ENCODE assay signal across 18 cellular contexts in genomic region chr1:9735800-9736199, GRCh38.
DNase-seq lines count a peak whose midpoint lies in the region; ATAC-seq and TF ChIP-seq lines count a peak whose summit lies in the region.
"Had no signal": no experiment of that assay in that cellular context is flagged by ENCODE, and none has a peak within 500 bp of the region (broad histone marks: within the 10 kb centered on the region; RNA-seq: fewer than 3 reads in every experiment).

No MANE protein-coding gene starts in this region.

- peaks cover 57% of the 10 kb centered on the region for H3K36me3 Mint-ChIP-seq in T-helper 1 cell treated with Interleukin-12 subunit alpha and Interleukin-12 subunit beta and Interleukin-4 antibody, amounts not matched to agents 30 μg/mL and 1 μg/mL, for 36 hours (ENCODE audit: low read depth)
- H3K36me3 Mint-ChIP-seq in activated naive CD8-positive, alpha-beta T cell treated with anti-CD3 and anti-CD28 coated beads, Interleukin-2, amount 10 ng/mL, durations not matched to agents 7 days and 5 days = peaks cover 36% of the 10 kb centered on the region
- peaks cover 42% of the 10 kb centered on the region for H3K36me3 Mint-ChIP-seq in activated naive CD8-positive, alpha-beta T cell treated with anti-CD3 and anti-CD28 coated beads, Interleukin-2, amount 50 U/mL, for 24 hours (ENCODE audit: low read depth)
- peaks cover 92% of the 10 kb centered on the region for H3K36me3 Mint-ChIP-seq in endodermal cell (ENCODE audit: low read depth)

- H3K27me3 Mint-ChIP-seq in T-helper 1 cell treated with Interleukin-12 subunit alpha and Interleukin-12 subunit beta and Interleukin-4 antibody, amounts not matched to agents 30 μg/mL and 1 μg/mL, for 36 hours (ENCODE audit: low read depth) = no peaks in the 10 kb centered on the region
- no peaks in the 10 kb centered on the region for H3K27me3 Mint-ChIP-seq in activated naive CD8-positive, alpha-beta T cell treated with anti-CD3 and anti-CD28 coated beads, Interleukin-2, amount 10 ng/mL, durations not matched to agents 7 days and 5 days
- H3K27me3 Mint-ChIP-seq in activated naive CD8-positive, alpha-beta T cell treated with anti-CD3 and anti-CD28 coated beads, Interleukin-2, amount 50 U/mL, for 24 hours = no peaks in the 10 kb centered on the region
- no peaks in the 10 kb centered on the region for H3K27me3 Mint-ChIP-seq in endodermal cell (ENCODE audit: insufficient read depth)

- H3K27me3 ChIP-seq in endodermal cell (ENCODE audit: control insufficient read depth, insufficient read depth, low read length, poor library complexity, severe bottlenecking) = no peaks in the 10 kb centered on the region
- no peaks in the 10 kb centered on the region for H3K27me3 ChIP-seq in aorta (ENCODE audit: control insufficient read depth in 1 of 2, insufficient read depth in 2 of 2, low read length in 1 of 2)
- no peaks in the 10 kb centered on the region for H3K27me3 ChIP-seq in thyroid gland

- DNase-seq in T-helper 1 cell (no peak), endodermal cell (no peak), aorta (peak; percentile 29 to 64), RWPE1 (ENCODE audit: low spot score) (no peak), thyroid gland (no peak)
- DNase-seq in activated naive CD8-positive, alpha-beta T cell treated with anti-CD3 and anti-CD28 coated beads, Interleukin-2, amount 10 ng/mL, durations not matched to agents 7 days and 5 days = no peak
- no peak for DNase-seq in activated naive CD8-positive, alpha-beta T cell treated with anti-CD3 and anti-CD28 coated beads, Interleukin-2, amount 50 U/mL, for 24 hours
- DNase-seq: ACHN, Kasumi-1, NCI-H1694, NCI-H2081, NCI-H2171, NCI-H446, NCI-H526 treated with DMSO at 0.1 percent for 48 hours, SHP77 treated with DMSO at 0.1 percent for 48 hours had no signal

- no peak overlapping the region for H3K4me3 Mint-ChIP-seq in T-helper 1 cell treated with Interleukin-12 subunit alpha and Interleukin-12 subunit beta and Interleukin-4 antibody, amounts not matched to agents 30 μg/mL and 1 μg/mL, for 36 hours
- no peak overlapping the region for H3K4me3 Mint-ChIP-seq in activated naive CD8-positive, alpha-beta T cell treated with anti-CD3 and anti-CD28 coated beads, Interleukin-2, amount 10 ng/mL, durations not matched to agents 7 days and 5 days
- no peak overlapping the region for H3K4me3 Mint-ChIP-seq in activated naive CD8-positive, alpha-beta T cell treated with anti-CD3 and anti-CD28 coated beads, Interleukin-2, amount 50 U/mL, for 24 hours
- no peak overlapping the region for H3K4me3 Mint-ChIP-seq in endodermal cell

- no peak for ATAC-seq in activated naive CD8-positive, alpha-beta T cell treated with anti-CD3 and anti-CD28 coated beads, Interleukin-2, amount 10 ng/mL, durations not matched to agents 7 days and 5 days (ENCODE audit: low read depth)
- ATAC-seq in activated naive CD8-positive, alpha-beta T cell treated with anti-CD3 and anti-CD28 coated beads, Interleukin-2, amount 50 U/mL, for 24 hours = no peak
- ATAC-seq in aorta (ENCODE audit: low FRiP score) = no peak

- H3K9me3 ChIP-seq in endodermal cell (ENCODE audit: control insufficient read depth, low read length) (no peaks in the 10 kb centered on the region), aorta (ENCODE audit: control insufficient read depth, low read length) (no peaks in the 10 kb centered on the region), thyroid gland (no peaks in the 10 kb centered on the region)

- H3K4me3 ChIP-seq in endodermal cell (ENCODE audit: low read length) = no peak overlapping the region
- H3K4me3 ChIP-seq in aorta (ENCODE audit: low read length in 2 of 2) = no peak overlapping the region
- H3K4me3 ChIP-seq in thyroid gland (replicated peaks in 1 of 3) = no peak overlapping the region

- POLR2A ChIA-PET in activated naive CD8-positive, alpha-beta T cell treated with anti-CD3 and anti-CD28 coated beads, Interleukin-2, amount 10 ng/mL, durations not matched to agents 7 days and 5 days (lab: Charles Lee) = no interaction called here
- POLR2A ChIA-PET in RWPE1 (lab: Yijun Ruan, JAX; ENCODE audit: low non-redundant PET) = no interaction called here

- H3K27ac ChIP-seq in endodermal cell (ENCODE audit: low read depth, low read length) = no peak overlapping the region
- no peak overlapping the region for H3K27ac ChIP-seq in aorta (ENCODE audit: low read depth in 1 of 2, low read length in 2 of 2)
- no peak overlapping the region for H3K27ac ChIP-seq in RWPE1
- no peak overlapping the region for H3K27ac ChIP-seq in thyroid gland
- H3K27ac ChIP-seq: 22Rv1, C4-2B had no signal

- no peak overlapping the region for H3K9ac ChIP-seq in endodermal cell (ENCODE audit: extremely low read depth, low read length, poor library complexity, severe bottlenecking)

- H3K36me3 ChIP-seq in endodermal cell (ENCODE audit: control insufficient read depth, insufficient read depth, low read length) (peaks cover 92% of the 10 kb centered on the region), aorta (ENCODE audit: control insufficient read depth in 1 of 2, insufficient read depth in 2 of 2, low read length in 1 of 2) (peaks cover 0 to 12% of the 10 kb centered on the region in 2 donors), thyroid gland (peaks cover 55 to 69% of the 10 kb centered on the region in 2 donors)

- peaks cover 27% of the 10 kb centered on the region for H3K4me1 Mint-ChIP-seq in T-helper 1 cell treated with Interleukin-12 subunit alpha and Interleukin-12 subunit beta and Interleukin-4 antibody, amounts not matched to agents 30 μg/mL and 1 μg/mL, for 36 hours (ENCODE audit: low read depth)
- H3K4me1 Mint-ChIP-seq in activated naive CD8-positive, alpha-beta T cell treated with anti-CD3 and anti-CD28 coated beads, Interleukin-2, amount 10 ng/mL, durations not matched to agents 7 days and 5 days = peaks cover 33% of the 10 kb centered on the region
- peaks cover 22% of the 10 kb centered on the region for H3K4me1 Mint-ChIP-seq in activated naive CD8-positive, alpha-beta T cell treated with anti-CD3 and anti-CD28 coated beads, Interleukin-2, amount 50 U/mL, for 24 hours
- no peaks in the 10 kb centered on the region for H3K4me1 Mint-ChIP-seq in endodermal cell

- WGBS in endodermal cell (ENCODE audit: insufficient coverage in 1 of 2, insufficient read length in 1 of 2), 2 experiments = 94 to 98% methylated on average over 19 of the region's 19 CpGs
- 91 to 94% methylated on average over 19 of the region's 19 CpGs for WGBS in aorta, 2 donors
- 91 to 96% methylated on average over 19 of the region's 19 CpGs for WGBS in thyroid gland, 2 donors

- peak overlapping the region; percentile 20 for H3K27ac Mint-ChIP-seq in T-helper 1 cell treated with Interleukin-12 subunit alpha and Interleukin-12 subunit beta and Interleukin-4 antibody, amounts not matched to agents 30 μg/mL and 1 μg/mL, for 36 hours
- peak overlapping the region; percentile 24 for H3K27ac Mint-ChIP-seq in activated naive CD8-positive, alpha-beta T cell treated with anti-CD3 and anti-CD28 coated beads, Interleukin-2, amount 10 ng/mL, durations not matched to agents 7 days and 5 days
- H3K27ac Mint-ChIP-seq in activated naive CD8-positive, alpha-beta T cell treated with anti-CD3 and anti-CD28 coated beads, Interleukin-2, amount 50 U/mL, for 24 hours = no peak overlapping the region
- H3K27ac Mint-ChIP-seq in endodermal cell = peak overlapping the region; percentile 39

- CTCF ChIA-PET in RWPE1 (lab: Yijun Ruan, JAX) = interaction anchor here (0.6 kb wide), 1 partner anchor 299 kb away, joined by 4 read pairs; no protein-coding TSS in a partner anchor

- H3K4me1 ChIP-seq in endodermal cell (ENCODE audit: control insufficient read depth, insufficient read depth, low read length) (no peaks in the 10 kb centered on the region), aorta (ENCODE audit: control insufficient read depth in 1 of 2, insufficient read depth in 2 of 2, low read length in 2 of 2) (no peaks in the 10 kb centered on the region), thyroid gland (no peaks in the 10 kb centered on the region)

- peak; percentile 11 for TF ChIP-seq CTCF in endodermal cell (conservative IDR thresholded peaks at IDR 0.05)
- TF ChIP-seq CTCF in RWPE1 (conservative IDR thresholded peaks at IDR 0.05; ENCODE audit: low read depth) = no peak
- no peak for TF ChIP-seq CTCF in thyroid gland (IDR thresholded peaks at IDR 0.05)

- intact Hi-C loops in aorta (cut with DNase I) = no loop called here
- intact Hi-C loops in thyroid gland (cut with DNase I) = no loop called here

- H3K9me3 Mint-ChIP-seq in T-helper 1 cell treated with Interleukin-12 subunit alpha and Interleukin-12 subunit beta and Interleukin-4 antibody, amounts not matched to agents 30 μg/mL and 1 μg/mL, for 36 hours = no peaks in the 10 kb centered on the region
- no peaks in the 10 kb centered on the region for H3K9me3 Mint-ChIP-seq in activated naive CD8-positive, alpha-beta T cell treated with anti-CD3 and anti-CD28 coated beads, Interleukin-2, amount 10 ng/mL, durations not matched to agents 7 days and 5 days
- no peaks in the 10 kb centered on the region for H3K9me3 Mint-ChIP-seq in activated naive CD8-positive, alpha-beta T cell treated with anti-CD3 and anti-CD28 coated beads, Interleukin-2, amount 50 U/mL, for 24 hours
- H3K9me3 Mint-ChIP-seq in endodermal cell = peaks cover 8% of the 10 kb centered on the region

- no peak for TF ChIP-seq POLR2A in thyroid gland (IDR thresholded peaks at IDR 0.05)

Comparison
In these comparisons a context has a peak if more than half of its experiments do, and no peak if none do; other contexts are left out.
1. DNase-seq: peak in aorta (2 of 2); none in T-helper 1 cell (0 of 5), activated naive CD8-positive, alpha-beta T cell treated with anti-CD3 and anti-CD28 coated beads, Interleukin-2, amount 10 ng/mL, durations not matched to agents 7 days and 5 days (single experiment), activated naive CD8-positive, alpha-beta T cell treated with anti-CD3 and anti-CD28 coated beads, Interleukin-2, amount 50 U/mL, for 24 hours (single experiment), endodermal cell (single experiment), RWPE1 (single experiment) and thyroid gland (0 of 2).